Comparison of ENCODE assay signal across 7 cellular contexts in the genomic region with DNA sequence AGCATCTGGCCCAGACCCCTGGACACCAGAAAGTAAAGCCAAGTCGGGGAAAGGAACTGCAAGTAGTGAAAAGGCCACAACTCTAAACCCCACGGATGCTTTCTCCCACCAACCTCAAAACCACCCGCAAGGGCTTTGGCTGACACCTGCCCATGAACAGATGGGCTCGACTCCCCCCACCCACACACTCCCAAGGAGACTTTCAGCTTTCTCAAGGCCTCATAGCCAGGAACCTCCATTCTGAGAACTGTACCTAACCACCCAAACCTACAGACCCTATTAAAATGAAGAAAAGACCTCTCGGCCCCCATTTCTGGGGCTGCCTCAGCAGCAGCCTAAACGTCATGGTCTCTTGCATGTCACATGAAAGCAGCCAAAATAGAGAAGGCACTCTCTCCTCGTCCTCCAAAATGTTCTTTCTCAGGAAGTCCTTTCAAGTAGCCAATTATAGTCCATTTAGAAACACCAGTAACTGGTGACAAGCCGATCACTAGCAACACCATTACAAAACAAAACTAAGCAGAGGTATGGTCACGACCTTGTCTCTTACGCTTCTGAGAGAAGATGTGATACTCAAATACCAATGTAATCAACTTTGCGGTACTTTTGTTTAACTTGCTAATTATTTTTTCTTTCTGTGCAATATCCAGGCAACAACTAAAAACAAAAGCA. TPM values are rescaled to one million over a fixed set of nuclear protein-coding genes. Genes with fewer than 3 reads are reported as not detected.
A peak's percentile ranks its signal among the peaks of the same experiment; 100 is the strongest.
DNase-seq lines count a peak whose midpoint lies in the region; ATAC-seq and TF ChIP-seq lines count a peak whose summit lies in the region.

No MANE protein-coding gene starts in this region.

- H3K4me1 ChIP-seq in transverse colon: peaks cover 52 to 79% (median 72%) of the 10 kb centered on the region in 4 donors

- ATAC-seq in GM18520 (IDR thresholded peaks at IDR 0.05; ENCODE audit: unreplicated experiment) (peak; percentile 20), HG02938 (IDR thresholded peaks at IDR 0.05; ENCODE audit: unreplicated experiment) (peak; percentile 31)
- no peak for ATAC-seq in activated naive CD4-positive, alpha-beta T cell treated with anti-CD3 and anti-CD28 coated beads, Interleukin-2, amount 50 U/mL, for 72 hours

- TF ChIP-seq CTCF in transverse colon (IDR thresholded peaks at IDR 0.05): no peak

- peak; percentile 25 for TF ChIP-seq POLR2A in transverse colon (IDR thresholded peaks at IDR 0.05)

- H3K27ac ChIP-seq in layer of hippocampus (ENCODE audit: low read depth, low read length) (peak overlapping the region; percentile 49), transverse colon (peak overlapping the region; percentile 93 to 97 (median 96))

- H3K27ac Mint-ChIP-seq in activated naive CD4-positive, alpha-beta T cell treated with anti-CD3 and anti-CD28 coated beads, Interleukin-2, amount 50 U/mL, for 72 hours: peak overlapping the region; percentile 93 to 99

- peaks cover 19 to 22% of the 10 kb centered on the region in 2 donors for H3K36me3 Mint-ChIP-seq in activated naive CD4-positive, alpha-beta T cell treated with anti-CD3 and anti-CD28 coated beads, Interleukin-2, amount 50 U/mL, for 72 hours

- 38 to 47% methylated on average over 5 to 11 of the region's 11 CpGs for WGBS in transverse colon (ENCODE audit: low coverage in 1 of 2), 2 donors

- TF ChIP-seq EP300 in transverse colon (IDR thresholded peaks at IDR 0.05; ENCODE audit: low read depth): no peak

- H3K27me3 ChIP-seq in layer of hippocampus (ENCODE audit: control insufficient read depth, insufficient read depth, low read length) (no peaks in the 10 kb centered on the region), transverse colon (no peaks in the 10 kb centered on the region)

- DNase-seq in activated naive CD4-positive, alpha-beta T cell treated with anti-CD3 and anti-CD28 coated beads, Interleukin-2, amount 50 U/mL, for 72 hours (ENCODE audit: low spot score in 2 of 2): no peak
- DNase-seq in transverse colon (peak; percentile 37), HT-29 (ENCODE audit: low spot score) (no peak), HUDEP-2 (lab: John Stamatoyannopoulos, UW; ENCODE audit: unreplicated experiment in 76 of 76) (no peak)

- in situ Hi-C loops in transverse colon (cut with MboI; ENCODE audit: low pct_ligation_motif_present in 1 of 4, low pct_unique_long_range_greater_than_20kb in 1 of 4, low sequenced_read_pairs in 3 of 4): no loop called here

- no peaks in the 10 kb centered on the region for H3K36me3 ChIP-seq in transverse colon

- intact Hi-C loops in transverse colon (cut with DNase I; ENCODE audit: low total_unique reads): no loop called here

- no peaks in the 10 kb centered on the region for H3K9me3 ChIP-seq in transverse colon

- peak overlapping the region in 2 of 4 donors; percentile 16 to 79 for H3K4me3 ChIP-seq in transverse colon

- H3K9me3 Mint-ChIP-seq in activated naive CD4-positive, alpha-beta T cell treated with anti-CD3 and anti-CD28 coated beads, Interleukin-2, amount 50 U/mL, for 72 hours: no peaks in the 10 kb centered on the region

RNA-seq across cellular contexts. Expression of gene B4GALT1, which starts 2.9 kb away (rescaled TPM):
- total RNA-seq in activated naive CD4-positive, alpha-beta T cell treated with anti-CD3 and anti-CD28 coated beads, Interleukin-2, amount 50 U/mL, for 72 hours: 10 to 100 TPM; 47.8 to 49.2 TPM
- total RNA-seq in transverse colon: 100 to 1,000 TPM in 2 of 4 donors, 10 to 100 TPM in 2; 23.7 to 126 (median 93.7) TPM
- total RNA-seq in HT-29 (2014; rRNA removed; shearing (Covaris generic)): 14.6 and 16.9 TPM in 2 replicates

Comparison
In these comparisons a context has a peak if more than half of its experiments do, and no peak if none do; other contexts are left out.
1. ATAC-seq: peak in GM18520 (single experiment) and HG02938 (single experiment); none in activated naive CD4-positive, alpha-beta T cell treated with anti-CD3 and anti-CD28 coated beads, Interleukin-2, amount 50 U/mL, for 72 hours (0 of 2).